ENCODE assay signal across 34 cellular contexts in genomic region chr10:76829724-76830123, GRCh38.
"Had no signal": no experiment of that assay in that cellular context is flagged by ENCODE, and none has a peak within 500 bp of the region (broad histone marks: within the 10 kb centered on the region; RNA-seq: fewer than 3 reads in every experiment).

No MANE protein-coding gene starts in this region.

- H3K27me3 ChIP-seq: MG63 had no signal

- H3K4me3 ChIP-seq: MG63 had no signal

- DNase-seq: Kasumi-1, KG1, MG63, MM.1S, MV-4-11, NCI-H1048, NCI-H1092, NCI-H1092 treated with DMSO at 0.1 percent for 48 hours, NCI-H1105, NCI-H1105 treated with DMSO at 0.1 percent for 48 hours, NCI-H1417 treated with DMSO at 0.1 percent for 48 hours, NCI-H1436, NCI-H1436 treated with DMSO at 0.1 percent for 48 hours, NCI-H146, NCI-H1694, NCI-H1694 treated with DMSO at 0.1 percent for 48 hours, NCI-H187, NCI-H187 treated with DMSO at 0.1 percent for 48 hours, NCI-H1930, NCI-H2029, NCI-H2029 treated with DMSO at 0.1 percent for 48 hours, NCI-H2081, NCI-H2081 treated with DMSO at 0.1 percent for 48 hours, NCI-H2107, NCI-H2171, NCI-H2171 treated with DMSO at 0.1 percent for 48 hours, NCI-H2227 treated with DMSO at 0.1 percent for 48 hours, NCI-H226, NCI-H345, NCI-H446, NCI-H446 treated with DMSO at 0.1 percent for 48 hours, NCI-H510A, NCI-H510A treated with DMSO at 0.1 percent for 48 hours had no signal

- H3K9ac ChIP-seq: KMS-11 had no signal

- H3K36me3 ChIP-seq: MG63 had no signal

- H3K4me2 ChIP-seq: KMS-11 had no signal

- H3K9me3 ChIP-seq: MG63 had no signal

- H3K27ac ChIP-seq: KMS-11 had no signal
